1 cellular context compared by ENCODE assay signal in the genomic region with DNA sequence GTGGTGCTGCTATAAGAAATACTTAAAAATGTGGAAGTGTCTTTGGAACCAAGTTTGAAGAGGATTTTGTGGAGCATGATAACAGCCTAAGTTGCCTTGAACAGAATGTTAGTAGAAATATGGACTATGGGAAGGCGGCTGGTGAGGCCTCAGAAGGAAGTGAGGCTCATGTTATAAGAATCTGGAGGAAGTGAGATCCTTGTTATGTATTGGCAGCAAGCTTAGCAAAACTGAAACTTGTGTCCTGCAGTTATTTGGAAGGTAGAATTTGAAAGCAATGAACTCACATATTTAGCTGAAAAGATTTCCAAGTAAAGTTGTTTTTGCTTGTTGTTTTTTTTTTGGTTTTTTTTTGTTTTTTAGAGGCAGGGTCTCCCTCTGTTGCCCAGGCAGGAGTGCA.
TF ChIP-seq lines count a peak whose summit lies in the region.

No MANE protein-coding gene starts in this region.

TF ChIP-seq in GM12878, 131 proteins besides CTCF, POLR2A, EP300 and RAD21:
- TF ChIP-seq BACH1 (IDR thresholded peaks at IDR 0.05; ENCODE audit: borderline replicate concordance): no peak
- TF ChIP-seq, protein P1, sequence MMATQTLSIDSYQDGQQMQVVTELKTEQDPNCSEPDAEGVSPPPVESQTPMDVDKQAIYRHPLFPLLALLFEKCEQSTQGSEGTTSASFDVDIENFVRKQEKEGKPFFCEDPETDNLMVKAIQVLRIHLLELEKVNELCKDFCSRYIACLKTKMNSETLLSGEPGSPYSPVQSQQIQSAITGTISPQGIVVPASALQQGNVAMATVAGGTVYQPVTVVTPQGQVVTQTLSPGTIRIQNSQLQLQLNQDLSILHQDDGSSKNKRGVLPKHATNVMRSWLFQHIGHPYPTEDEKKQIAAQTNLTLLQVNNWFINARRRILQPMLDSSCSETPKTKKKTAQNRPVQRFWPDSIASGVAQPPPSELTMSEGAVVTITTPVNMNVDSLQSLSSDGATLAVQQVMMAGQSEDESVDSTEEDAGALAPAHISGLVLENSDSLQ (IDR thresholded peaks at IDR 0.05): no peak
- no peak for TF ChIP-seq POLR2AphosphoS5 (IDR thresholded peaks at IDR 0.05; ENCODE audit: low read length)
- TF ChIP-seq TBL1XR1 (IDR thresholded peaks at IDR 0.05; ENCODE audit: low read depth, low read length): no peak
- TF ChIP-seq SPI1 (IDR thresholded peaks at IDR 0.05; ENCODE audit: borderline replicate concordance, insufficient read depth, low read depth, low read length): peak; percentile 49; the same call in 1 of the 2 replicates
- TF ChIP-seq, protein P2, sequence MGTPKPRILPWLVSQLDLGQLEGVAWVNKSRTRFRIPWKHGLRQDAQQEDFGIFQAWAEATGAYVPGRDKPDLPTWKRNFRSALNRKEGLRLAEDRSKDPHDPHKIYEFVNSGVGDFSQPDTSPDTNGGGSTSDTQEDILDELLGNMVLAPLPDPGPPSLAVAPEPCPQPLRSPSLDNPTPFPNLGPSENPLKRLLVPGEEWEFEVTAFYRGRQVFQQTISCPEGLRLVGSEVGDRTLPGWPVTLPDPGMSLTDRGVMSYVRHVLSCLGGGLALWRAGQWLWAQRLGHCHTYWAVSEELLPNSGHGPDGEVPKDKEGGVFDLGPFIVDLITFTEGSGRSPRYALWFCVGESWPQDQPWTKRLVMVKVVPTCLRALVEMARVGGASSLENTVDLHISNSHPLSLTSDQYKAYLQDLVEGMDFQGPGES (IDR thresholded peaks at IDR 0.05): no peak
- TF ChIP-seq, protein P3, sequence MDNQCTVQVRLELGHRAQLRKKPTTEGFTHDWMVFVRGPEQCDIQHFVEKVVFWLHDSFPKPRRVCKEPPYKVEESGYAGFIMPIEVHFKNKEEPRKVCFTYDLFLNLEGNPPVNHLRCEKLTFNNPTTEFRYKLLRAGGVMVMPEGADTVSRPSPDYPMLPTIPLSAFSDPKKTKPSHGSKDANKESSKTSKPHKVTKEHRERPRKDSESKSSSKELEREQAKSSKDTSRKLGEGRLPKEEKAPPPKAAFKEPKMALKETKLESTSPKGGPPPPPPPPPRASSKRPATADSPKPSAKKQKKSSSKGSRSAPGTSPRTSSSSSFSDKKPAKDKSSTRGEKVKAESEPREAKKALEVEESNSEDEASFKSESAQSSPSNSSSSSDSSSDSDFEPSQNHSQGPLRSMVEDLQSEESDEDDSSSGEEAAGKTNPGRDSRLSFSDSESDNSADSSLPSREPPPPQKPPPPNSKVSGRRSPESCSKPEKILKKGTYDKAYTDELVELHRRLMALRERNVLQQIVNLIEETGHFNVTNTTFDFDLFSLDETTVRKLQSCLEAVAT (IDR thresholded peaks at IDR 0.05): no peak
- TF ChIP-seq KLF5 (IDR thresholded peaks at IDR 0.05; ENCODE audit: partially characterized antibody): no peak
